In genomic region chr22:19122143-19122751, GRCh38 we compare ENCODE assay signal across 8 cellular contexts. TPM values are rescaled to one million over a fixed set of nuclear protein-coding genes. Genes with fewer than 3 reads are reported as not detected.
DNase-seq lines count a peak whose midpoint lies in the region; ATAC-seq lines count a peak whose summit lies in the region.

DGCR2 (minus strand) TSS chr22:19122412; CDS start chr22:19122206, 206 bp downstream.

- H2BK15ac ChIP-seq in mesenchymal stem cell (ENCODE audit: low read depth, poor library complexity, severe bottlenecking), result peak within 1 kb of the TSS; percentile 21

- H3K23ac ChIP-seq in mesenchymal stem cell (ENCODE audit: low read length in 2 of 2), result peak within 1 kb of the TSS in 1 of 2 experiments; percentile 99

- H2BK12ac ChIP-seq in mesenchymal stem cell (ENCODE audit: low read length in 2 of 2), result peak within 1 kb of the TSS in 1 of 2 experiments; percentile 39

- H3K36me3 Mint-ChIP-seq in effector memory CD8-positive, alpha-beta T cell (ENCODE audit: insufficient read depth), result peaks cover 20% of the 10 kb centered on the region

- no peaks in the 10 kb centered on the region for H3K9me3 Mint-ChIP-seq in effector memory CD8-positive, alpha-beta T cell

- no peaks in the 10 kb centered on the region for H3K27me3 Mint-ChIP-seq in effector memory CD8-positive, alpha-beta T cell

- H2BK5ac ChIP-seq in mesenchymal stem cell (ENCODE audit: low read depth, low read length, poor library complexity, severe bottlenecking), result peak within 1 kb of the TSS; percentile 48

- peaks cover 3 to 12% of the 10 kb centered on the region in 2 experiments for H3K36me3 ChIP-seq in mesenchymal stem cell (ENCODE audit: control insufficient read depth in 1 of 2, insufficient read depth in 2 of 2, low read depth in 1 of 2, low read length in 2 of 2)

- peak within 1 kb of the TSS in 1 of 2 experiments; percentile 90 for H3K4ac ChIP-seq in mesenchymal stem cell (ENCODE audit: low read depth in 1 of 2, low read length in 2 of 2)

- H3K27ac Mint-ChIP-seq in effector memory CD8-positive, alpha-beta T cell, result peak within 1 kb of the TSS; percentile 84 to 86

- peak; percentile 66 for ATAC-seq in GM21367 (IDR thresholded peaks at IDR 0.05; ENCODE audit: unreplicated experiment)
- peak; percentile 93 for ATAC-seq in effector memory CD8-positive, alpha-beta T cell (replicated peaks)

- peaks cover 32 to 35% of the 10 kb centered on the region in 2 donors for H3K4me1 Mint-ChIP-seq in effector memory CD8-positive, alpha-beta T cell (ENCODE audit: low read depth in 2 of 2)

- peak within 1 kb of the TSS in 1 of 2 experiments; percentile 99 for H3K14ac ChIP-seq in mesenchymal stem cell (ENCODE audit: low read length in 2 of 2)

- no peak within 1 kb of the TSS for H2AK5ac ChIP-seq in mesenchymal stem cell (ENCODE audit: low read length, severe bottlenecking)

- peak within 1 kb of the TSS; percentile 96 for H3K4me2 ChIP-seq in mesenchymal stem cell (ENCODE audit: low read length, poor library complexity, severe bottlenecking)

- H4K91ac ChIP-seq in mesenchymal stem cell (ENCODE audit: low read length), result peak within 1 kb of the TSS; percentile 78

- peak within 1 kb of the TSS; percentile 60 for H3K27ac ChIP-seq in mesenchymal stem cell (ENCODE audit: low read length, poor library complexity, severe bottlenecking)

- DNase-seq in COLO668 (lab: John Stamatoyannopoulos, UW; ENCODE audit: unreplicated experiment) (peak; percentile 98), HUDEP-2 (lab: John Stamatoyannopoulos, UW; ENCODE audit: unreplicated experiment in 76 of 76) (peak in 74 of 76 experiments; percentile 38 to 97 (median 90)), NOMO-1 treated with dmso at 0.1 percent for 144 hours (lab: John Stamatoyannopoulos, UW; ENCODE audit: unreplicated experiment) (peak; percentile 91), mesenchymal stem cell (peak; percentile 95)
- DNase-seq in activated CD8-positive, alpha-beta memory T cell treated with anti-CD3 and anti-CD28 coated beads for 48 hours (ENCODE audit: low read depth in 2 of 3, low spot score in 2 of 3), result peak; percentile 85 to 90 (median 88)
- peak; percentile 90 to 93 (median 92) for DNase-seq in effector memory CD8-positive, alpha-beta T cell
- DNase-seq in stimulated activated CD8-positive, alpha-beta memory T cell treated with anti-CD3 and anti-CD28 coated beads, Interleukin-12 subunit alpha, Interleukin-12 subunit beta, amount 100 ng/mL, for 24 hours (ENCODE audit: extremely low read depth), result peak; percentile 93

- H3K4me3 ChIP-seq in mesenchymal stem cell (ENCODE audit: insufficient read depth in 1 of 2, low read depth in 1 of 2, low read length in 2 of 2), result peak within 1 kb of the TSS; percentile 96 to 97

- H2AFZ ChIP-seq in mesenchymal stem cell (ENCODE audit: low read depth, low read length), result peak within 1 kb of the TSS; percentile 100

- no peaks in the 10 kb centered on the region for H3K9me3 ChIP-seq in mesenchymal stem cell (ENCODE audit: control insufficient read depth, low read length)

- peak within 1 kb of the TSS; percentile 85 to 87 for H3K4me3 Mint-ChIP-seq in effector memory CD8-positive, alpha-beta T cell

- peak within 1 kb of the TSS; percentile 95 for H4K8ac ChIP-seq in mesenchymal stem cell (ENCODE audit: low read length)

- peak within 1 kb of the TSS; percentile 93 to 98 for H3K18ac ChIP-seq in mesenchymal stem cell (ENCODE audit: low read depth in 1 of 2, low read length in 2 of 2)

- WGBS in mesenchymal stem cell, result under 1% methylated on average over 62 of the region's 67 CpGs

- H3K79me1 ChIP-seq in mesenchymal stem cell (replicated peaks; ENCODE audit: low read length, poor library complexity, severe bottlenecking), result peaks cover 11% of the 10 kb centered on the region

- H3K9ac ChIP-seq in mesenchymal stem cell (ENCODE audit: low read length), result peak within 1 kb of the TSS; percentile 93

- H3K27me3 ChIP-seq in mesenchymal stem cell (ENCODE audit: control insufficient read depth in 1 of 2, insufficient read depth in 1 of 2, low read length in 2 of 2), result peaks cover 0 to 4% of the 10 kb centered on the region in 2 experiments

- no peak within 1 kb of the TSS for H2BK120ac ChIP-seq in mesenchymal stem cell (ENCODE audit: low read depth, low read length)

- H3K4me1 ChIP-seq in mesenchymal stem cell (ENCODE audit: control insufficient read depth, insufficient read depth, low read depth, low read length), result peaks cover 23% of the 10 kb centered on the region

RNA-seq across cellular contexts. Expression of gene DGCR2, which starts in this region (rescaled TPM):
- 30.8 TPM for polyA plus RNA-seq in mesenchymal stem cell (2013, experiment 1 of 2)
- polyA plus RNA-seq in mesenchymal stem cell (2013, experiment 2 of 2), result 29.3 TPM

Comparison
In these comparisons a context has a peak if more than half of its experiments do, and no peak if none do; other contexts are left out.
1. Peak in every context shown above with its lines: DNase-seq, ATAC-seq, H3K4me3 ChIP-seq and H3K27ac ChIP-seq.